Comparison of ENCODE assay signal across 31 cellular contexts in genomic region chr3:192026656-192027055, GRCh38.
"Had no signal": no experiment of that assay in that cellular context is flagged by ENCODE, and none has a peak within 500 bp of the region (broad histone marks: within the 10 kb centered on the region; RNA-seq: fewer than 3 reads in every experiment).

No MANE protein-coding gene starts in this region.

- H3K36me3 Mint-ChIP-seq: activated naive CD4-positive, alpha-beta T cell treated with anti-CD3 and anti-CD28 coated beads, Interleukin-2, amount 50 U/mL, for 24 hours; activated naive CD8-positive, alpha-beta T cell treated with anti-CD3 and anti-CD28 coated beads, Interleukin-2, amount 10 ng/mL, durations not matched to agents 7 days and 5 days had no signal

- H3K9me3 Mint-ChIP-seq: activated CD4-positive, alpha-beta T cell treated with anti-CD3 and anti-CD28 coated beads, Interleukin-2, amount 10 ng/mL, durations not matched to agents 24 days and 14 days; activated naive CD4-positive, alpha-beta T cell treated with anti-CD3 and anti-CD28 coated beads, Interleukin-2, amount 50 U/mL, for 24 hours; activated T-helper 2 cell treated with anti-CD3 and anti-CD28 coated beads, Interferon-gamma antibody, Interleukin-2, Interleukin-4, amounts not matched to agents 10 μg/mL and 5 μg/mL and 100 μg/mL, durations not matched to agents 14 hours and 24 hours and 36 hours had no signal

- DNase-seq: activated CD4-positive, alpha-beta T cell treated with anti-CD3 and anti-CD28 coated beads, Interleukin-2, amount 10 ng/mL, durations not matched to agents 24 days and 14 days; activated CD4-positive, alpha-beta T cell treated with anti-CD3 and anti-CD28 coated beads, Interleukin-2, amount 50 U/mL, for 48 hours; activated CD8-positive, alpha-beta T cell treated with anti-CD3 and anti-CD28 coated beads, Interleukin-2, amount 10 ng/mL, durations not matched to agents 7 days and 5 days; activated gamma-delta T cell; activated naive CD4-positive, alpha-beta T cell treated with Interleukin-2 at 50 U/mL for 16 hours; activated naive CD8-positive, alpha-beta T cell treated with anti-CD3 and anti-CD28 coated beads, Interleukin-2, amount 10 ng/mL, durations not matched to agents 7 days and 5 days; activated T-cell treated with anti-CD3 and anti-CD28 coated beads, Interleukin-2, amount 50 U/mL, for 24 hours; amygdala; caudate nucleus; Karpas-422; KBM-7; MG63; NCI-H1048; NCI-H1105 treated with DMSO at 0.1 percent for 48 hours; NCI-H1436; NCI-H1694; NCI-H1930; NCI-H2081 treated with DMSO at 0.1 percent for 48 hours; NCI-H226; NCI-H446 treated with DMSO at 0.1 percent for 48 hours; NCI-H524; NCI-H69; Peyer's patch; SIG-M5; SW 1271; T-helper 1 cell; T1000 had no signal

- FAIRE-seq: TTC549 had no signal

- H3K27ac Mint-ChIP-seq: activated CD4-positive, alpha-beta T cell treated with anti-CD3 and anti-CD28 coated beads, Interleukin-2, amount 10 ng/mL, durations not matched to agents 24 days and 14 days; activated CD8-positive, alpha-beta T cell treated with anti-CD3 and anti-CD28 coated beads, Interleukin-2, amount 10 ng/mL, durations not matched to agents 7 days and 5 days; activated naive CD4-positive, alpha-beta T cell treated with anti-CD3 and anti-CD28 coated beads, Interleukin-2, amount 50 U/mL, for 24 hours; activated naive CD8-positive, alpha-beta T cell treated with anti-CD3 and anti-CD28 coated beads, Interleukin-2, amount 10 ng/mL, durations not matched to agents 7 days and 5 days; activated T-cell treated with anti-CD3 and anti-CD28 coated beads, Interleukin-2, amount 50 U/mL, for 24 hours; activated T-helper 2 cell treated with anti-CD3 and anti-CD28 coated beads, Interferon-gamma antibody, Interleukin-2, Interleukin-4, amounts not matched to agents 10 μg/mL and 5 μg/mL and 100 μg/mL, durations not matched to agents 14 hours and 24 hours and 36 hours had no signal

- H3K4me3 Mint-ChIP-seq: activated CD4-positive, alpha-beta T cell treated with anti-CD3 and anti-CD28 coated beads, Interleukin-2, amount 10 ng/mL, durations not matched to agents 24 days and 14 days; activated CD8-positive, alpha-beta T cell treated with anti-CD3 and anti-CD28 coated beads, Interleukin-2, amount 10 ng/mL, durations not matched to agents 7 days and 5 days; activated naive CD4-positive, alpha-beta T cell treated with anti-CD3 and anti-CD28 coated beads, Interleukin-2, amount 50 U/mL, for 24 hours; activated naive CD8-positive, alpha-beta T cell treated with anti-CD3 and anti-CD28 coated beads, Interleukin-2, amount 10 ng/mL, durations not matched to agents 7 days and 5 days; activated T-cell treated with anti-CD3 and anti-CD28 coated beads, Interleukin-2, amount 50 U/mL, for 24 hours had no signal

- ATAC-seq: activated CD8-positive, alpha-beta T cell treated with anti-CD3 and anti-CD28 coated beads, Interleukin-2, amount 10 ng/mL, durations not matched to agents 7 days and 5 days; Right ventricle myocardium inferior had no signal

- H3K4me1 Mint-ChIP-seq: activated CD4-positive, alpha-beta T cell treated with anti-CD3 and anti-CD28 coated beads, Interleukin-2, amount 10 ng/mL, durations not matched to agents 24 days and 14 days; activated naive CD4-positive, alpha-beta T cell treated with anti-CD3 and anti-CD28 coated beads, Interleukin-2, amount 50 U/mL, for 24 hours; activated naive CD8-positive, alpha-beta T cell treated with anti-CD3 and anti-CD28 coated beads, Interleukin-2, amount 10 ng/mL, durations not matched to agents 7 days and 5 days had no signal

- H3K27me3 Mint-ChIP-seq: activated CD4-positive, alpha-beta T cell treated with anti-CD3 and anti-CD28 coated beads, Interleukin-2, amount 10 ng/mL, durations not matched to agents 24 days and 14 days; activated naive CD4-positive, alpha-beta T cell treated with anti-CD3 and anti-CD28 coated beads, Interleukin-2, amount 50 U/mL, for 24 hours; activated naive CD8-positive, alpha-beta T cell treated with anti-CD3 and anti-CD28 coated beads, Interleukin-2, amount 10 ng/mL, durations not matched to agents 7 days and 5 days; activated T-cell treated with anti-CD3 and anti-CD28 coated beads, Interleukin-2, amount 50 U/mL, for 24 hours had no signal
